ENCODE assay signal across 9 cellular contexts in the genomic region with DNA sequence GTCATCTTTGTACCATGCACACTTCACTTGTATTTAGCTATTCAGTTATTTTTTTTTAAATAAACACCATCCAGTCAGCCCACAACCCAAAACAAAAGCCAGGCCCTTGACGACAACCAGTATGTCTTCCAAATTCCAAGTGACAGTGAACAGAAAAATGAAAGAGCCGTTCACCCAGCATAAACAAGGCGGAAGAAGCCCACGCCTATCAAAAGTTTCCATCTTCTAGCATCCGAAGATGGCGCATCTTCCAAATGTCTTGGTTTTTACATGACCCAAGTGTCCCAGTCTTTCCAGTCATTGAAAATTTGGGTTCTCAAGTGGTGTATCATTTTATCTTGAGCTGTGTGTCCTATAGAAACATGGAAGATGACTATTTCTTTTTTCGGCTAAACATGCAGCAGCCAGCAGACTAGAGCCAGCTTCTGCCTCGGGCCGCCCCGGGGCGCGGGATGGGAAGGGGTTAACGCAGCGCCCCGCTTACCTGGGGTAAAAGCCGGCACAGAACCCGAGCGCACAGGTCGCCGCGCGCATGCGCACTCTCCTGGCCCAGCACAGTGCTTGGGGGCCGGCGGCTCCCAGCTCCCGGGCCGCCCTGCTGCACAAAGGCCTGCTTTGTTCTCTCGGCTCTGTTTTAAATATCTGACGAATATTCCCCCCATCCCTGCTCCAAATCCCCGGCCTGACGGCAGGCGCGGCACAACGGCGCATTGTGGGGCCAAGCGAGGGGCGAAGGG.
DNase-seq lines count a peak whose midpoint lies in the region; ATAC-seq and TF ChIP-seq lines count a peak whose summit lies in the region.
"Had no signal": no experiment of that assay in that cellular context is flagged by ENCODE, and none has a peak within 500 bp of the region (broad histone marks: within the 10 kb centered on the region; RNA-seq: fewer than 3 reads in every experiment).

No MANE protein-coding gene starts in this region.

- H3K4me3 ChIP-seq in iPS-15b (ENCODE audit: low read depth, low read length) (peak overlapping the region; percentile 40), spleen (peak overlapping the region in 5 of 8 donors; percentile 13 to 66 (median 34))
- H3K4me3 ChIP-seq: SK-N-MC had no signal

- H3K9ac ChIP-seq in iPS-15b (ENCODE audit: low read depth, low read length): no peak overlapping the region

- TF ChIP-seq POLR2A in spleen (IDR thresholded peaks at IDR 0.05): no peak

- peak overlapping the region in 1 of 2 donors; percentile 17 for H3K27ac Mint-ChIP-seq in activated naive CD4-positive, alpha-beta T cell treated with anti-CD3 and anti-CD28 coated beads, Interleukin-2, amount 50 U/mL, for 72 hours

- peak; percentile 51 to 63 for ATAC-seq in activated naive CD4-positive, alpha-beta T cell treated with anti-CD3 and anti-CD28 coated beads, Interleukin-2, amount 50 U/mL, for 72 hours
- no peak for ATAC-seq in GM18861 (IDR thresholded peaks at IDR 0.05; ENCODE audit: unreplicated experiment)
- no peak for ATAC-seq in GM21447 (IDR thresholded peaks at IDR 0.05; ENCODE audit: unreplicated experiment)

- no peaks in the 10 kb centered on the region for H3K9me3 ChIP-seq in iPS-15b (ENCODE audit: control insufficient read depth, insufficient read depth, low read length)
- H3K9me3 ChIP-seq in spleen: no peaks in the 10 kb centered on the region

- peaks cover 0 to 10% of the 10 kb centered on the region in 2 donors for H3K9me3 Mint-ChIP-seq in activated naive CD4-positive, alpha-beta T cell treated with anti-CD3 and anti-CD28 coated beads, Interleukin-2, amount 50 U/mL, for 72 hours

- H3K27me3 ChIP-seq in iPS-15b (ENCODE audit: control insufficient read depth, insufficient read depth, low read length): peaks cover 2% of the 10 kb centered on the region
- H3K27me3 ChIP-seq in spleen (replicated peaks in 1 of 7): peaks cover 0 to 8% (median 0%) of the 10 kb centered on the region in 7 donors

- peaks cover 0 to 7% of the 10 kb centered on the region in 2 donors for H3K36me3 Mint-ChIP-seq in activated naive CD4-positive, alpha-beta T cell treated with anti-CD3 and anti-CD28 coated beads, Interleukin-2, amount 50 U/mL, for 72 hours

- H3K27ac ChIP-seq in spleen: peak overlapping the region in 6 of 8 donors; percentile 12 to 70 (median 62)
- H3K27ac ChIP-seq: SK-N-MC had no signal

- TF ChIP-seq CTCF in spleen (IDR thresholded peaks at IDR 0.05 in 8 of 11, conservative IDR thresholded peaks at IDR 0.05 in 3 of 11): no peak

- 42 to 81% (median 62%) methylated on average over 35 to 37 of the region's 37 CpGs for WGBS in spleen, 5 donors

- H3K4me1 ChIP-seq in iPS-15b (ENCODE audit: control insufficient read depth, insufficient read depth, low read length) (peaks cover 11% of the 10 kb centered on the region), spleen (peaks cover 0 to 31% (median 18%) of the 10 kb centered on the region in 6 donors)

- H3K36me3 ChIP-seq in iPS-15b (ENCODE audit: control insufficient read depth, insufficient read depth, low read length) (no peaks in the 10 kb centered on the region), spleen (no peaks in the 10 kb centered on the region)

- intact Hi-C loops in spleen (cut with DNase I; ENCODE audit: low total_unique reads): no loop called here

- DNase-seq in NCI-H146 (lab: John Stamatoyannopoulos, UW) (peak; percentile 38), NCI-H146 treated with DMSO at 0.1 percent for 48 hours (lab: John Stamatoyannopoulos, UW; ENCODE audit: unreplicated experiment) (no peak), spleen (peak; percentile 89), SKM-1 (lab: John Stamatoyannopoulos, UW; ENCODE audit: unreplicated experiment) (no peak)
- DNase-seq in activated naive CD4-positive, alpha-beta T cell treated with anti-CD3 and anti-CD28 coated beads, Interleukin-2, amount 50 U/mL, for 72 hours (ENCODE audit: low spot score in 2 of 2): peak in 1 of 2 donors; percentile 49

Comparison
In these comparisons a context has a peak if more than half of its experiments do, and no peak if none do; other contexts are left out.
1. DNase-seq: peak in NCI-H146 (single experiment) and spleen (single experiment); none in NCI-H146 treated with DMSO at 0.1 percent for 48 hours (single experiment) and SKM-1 (single experiment).
2. ATAC-seq: peak in activated naive CD4-positive, alpha-beta T cell treated with anti-CD3 and anti-CD28 coated beads, Interleukin-2, amount 50 U/mL, for 72 hours (2 of 2); none in GM18861 (single experiment) and GM21447 (single experiment).